Comparison of ENCODE assay signal across 17 cellular contexts in genomic region chr7:38025815-38026214, GRCh38.
A peak's percentile ranks its signal among the peaks of the same experiment; 100 is the strongest.
DNase-seq lines count a peak whose midpoint lies in the region; ATAC-seq and TF ChIP-seq lines count a peak whose summit lies in the region.
"Had no signal": no experiment of that assay in that cellular context is flagged by ENCODE, and none has a peak within 500 bp of the region (broad histone marks: within the 10 kb centered on the region; RNA-seq: fewer than 3 reads in every experiment).

No MANE protein-coding gene starts in this region.

- H3K4me3 ChIP-seq in astrocyte of the spinal cord (ENCODE audit: low read depth, low read length), result no peak overlapping the region
- H3K4me3 ChIP-seq: GM23248 had no signal

- DNase-seq in A172 (ENCODE audit: low spot score), result peak; percentile 13
- DNase-seq in M059J (ENCODE audit: low read depth), result peak; percentile 23
- DNase-seq in astrocyte of the spinal cord (ENCODE audit: low read depth, low spot score), result peak; percentile 22
- peak; percentile 43 for DNase-seq in stromal cell of bone marrow (ENCODE audit: low read depth)
- no peak for DNase-seq in LoVo (ENCODE audit: low spot score)
- no peak for DNase-seq in stimulated activated CD4-positive, alpha-beta T cell treated with anti-CD3 and anti-CD28 coated beads, Interleukin-12 subunit alpha, Interleukin-12 subunit beta, amount 100 ng/mL, for 4 hours
- DNase-seq: C1 segment of cervical spinal cord; Calu3; CD4-positive, alpha-beta memory T cell; COR-L47; DMS53; DMS79 treated with DMSO at 0.1 percent for 48 hours; GF-D8; GM23248; H9 had no signal

- no peak for TF ChIP-seq CTCF in astrocyte of the spinal cord (IDR thresholded peaks at IDR 0.05; ENCODE audit: low read depth, low read length)

- in situ Hi-C loops in astrocyte of the spinal cord (cut with HindIII; ENCODE audit: low sequenced_read_pairs), result no loop called here

- no peak for ATAC-seq in GM21423 (IDR thresholded peaks at IDR 0.05; ENCODE audit: unreplicated experiment)
- ATAC-seq: HCT116 had no signal

Comparison
In these comparisons a context has a peak if more than half of its experiments do, and no peak if none do; other contexts are left out.
1. DNase-seq: peak in A172 (single experiment), M059J (single experiment), astrocyte of the spinal cord (single experiment) and stromal cell of bone marrow (single experiment); none in LoVo (single experiment) and stimulated activated CD4-positive, alpha-beta T cell treated with anti-CD3 and anti-CD28 coated beads, Interleukin-12 subunit alpha, Interleukin-12 subunit beta, amount 100 ng/mL, for 4 hours (single experiment).